In the genomic region with DNA sequence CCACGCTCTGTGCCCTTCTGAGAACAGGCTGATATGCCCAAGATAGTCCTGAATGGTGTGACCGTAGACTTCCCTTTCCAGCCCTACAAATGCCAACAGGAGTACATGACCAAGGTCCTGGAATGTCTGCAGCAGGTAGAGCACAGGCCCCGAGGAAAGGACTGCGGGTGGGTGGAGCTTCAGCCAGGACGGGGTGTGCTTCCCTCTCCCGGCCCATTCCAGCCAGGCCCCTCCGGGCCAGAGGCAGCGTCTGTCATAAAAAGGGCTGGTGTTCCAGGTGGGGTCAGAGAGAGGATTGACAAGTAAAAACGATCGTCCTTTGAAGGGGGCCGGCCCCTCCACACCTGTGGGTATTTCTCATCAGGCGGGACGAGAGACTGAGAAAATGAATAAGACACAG, we compare ENCODE assay signal across 8 cellular contexts. TPM values are rescaled to one million over a fixed set of nuclear protein-coding genes. Genes with fewer than 3 reads are reported as not detected.
DNase-seq lines count a peak whose midpoint lies in the region; ATAC-seq and TF ChIP-seq lines count a peak whose summit lies in the region.

No MANE protein-coding gene starts in this region.

- H3K4me3 ChIP-seq in RWPE2 (ENCODE audit: severe bottlenecking) (peak overlapping the region; percentile 75), fibroblast of lung (replicated peaks in 1 of 4; ENCODE audit: control extremely low read depth in 1 of 4, insufficient read depth in 1 of 4, low read depth in 3 of 4, low read length in 4 of 4) (peak overlapping the region; percentile 72 to 75 (median 74))

- H3K9ac ChIP-seq in ES-I3 (ENCODE audit: low read depth, low read length) = peak overlapping the region; percentile 81; the same call in 1 of the 2 replicates
- H3K9ac ChIP-seq in fibroblast of lung (ENCODE audit: insufficient read depth, low read length) = peak overlapping the region; percentile 71

- H3K27ac ChIP-seq in RWPE2 (ENCODE audit: poor library complexity, severe bottlenecking) = peak overlapping the region; percentile 48
- peak overlapping the region; percentile 83 for H3K27ac ChIP-seq in fibroblast of lung (ENCODE audit: insufficient read depth, low read length)

- H3K36me3 ChIP-seq in ES-I3 (ENCODE audit: insufficient read depth, low read length) = 0 out of 2 replicates have a peak, but pooled peaks cover 4% of the 10 kb centered on the region
- H3K36me3 ChIP-seq in RWPE2 (ENCODE audit: low read depth) = peaks cover 47% of the 10 kb centered on the region
- H3K36me3 ChIP-seq in fibroblast of lung (ENCODE audit: control insufficient read depth, insufficient read depth, low read length) = peaks cover 15% of the 10 kb centered on the region

- H4K20me1 ChIP-seq in fibroblast of lung (ENCODE audit: control insufficient read depth, extremely low read depth, insufficient read depth, low read length) = no peaks in the 10 kb centered on the region

- DNase-seq in RWPE2 (ENCODE audit: low spot score) (no peak), fibroblast of lung (ENCODE audit: low read depth in 2 of 2) (no peak), renal cortical epithelial cell (ENCODE audit: low read depth) (peak; percentile 11), ureter (ENCODE audit: low spot score) (no peak), NCI-H1436 (lab: John Stamatoyannopoulos, UW) (no peak), kidney glomerular epithelial cell (lab: John Stamatoyannopoulos, UW) (no peak)

- H3K4me1 ChIP-seq in ES-I3 (ENCODE audit: insufficient read depth, low read length) (peaks cover 3% of the 10 kb centered on the region), RWPE2 (ENCODE audit: insufficient read depth, poor library complexity, severe bottlenecking) (no peaks in the 10 kb centered on the region), fibroblast of lung (ENCODE audit: control insufficient read depth, extremely low read depth, insufficient read depth, low read length) (peaks cover 7% of the 10 kb centered on the region)

- no peak overlapping the region for H2AFZ ChIP-seq in fibroblast of lung (ENCODE audit: low read length)

- H3K9me3 ChIP-seq in ES-I3 (ENCODE audit: control insufficient read depth, insufficient read depth, low read length) = no peaks in the 10 kb centered on the region
- H3K9me3 ChIP-seq in RWPE2 (ENCODE audit: severe bottlenecking) = no peaks in the 10 kb centered on the region
- H3K9me3 ChIP-seq in fibroblast of lung (ENCODE audit: control insufficient read depth, insufficient read depth, low read depth, low read length) = no peaks in the 10 kb centered on the region

- no peaks in the 10 kb centered on the region for H3K27me3 ChIP-seq in RWPE2 (ENCODE audit: insufficient read depth, poor library complexity, severe bottlenecking)
- no peaks in the 10 kb centered on the region for H3K27me3 ChIP-seq in fibroblast of lung (ENCODE audit: control insufficient read depth, insufficient read depth, low read length)

- ATAC-seq in RWPE2 (ENCODE audit: low read depth) = peak; percentile 13; the same call in 2 of the 3 replicates
- ATAC-seq in GM19035 (IDR thresholded peaks at IDR 0.05; ENCODE audit: unreplicated experiment) = no peak

- peak overlapping the region; percentile 86 for H3K4me2 ChIP-seq in fibroblast of lung (ENCODE audit: extremely low read depth, insufficient read depth, low read length)

- TF ChIP-seq CTCF in RWPE2 (IDR thresholded peaks at IDR 0.05; ENCODE audit: poor library complexity, severe bottlenecking) (no peak), fibroblast of lung (conservative IDR thresholded peaks at IDR 0.05 in 1 of 2, IDR thresholded peaks at IDR 0.05 in 1 of 2; ENCODE audit: low read depth in 1 of 2, low read length in 2 of 2) (no peak)

- peaks cover 31% of the 10 kb centered on the region for H3K79me2 ChIP-seq in fibroblast of lung (ENCODE audit: control insufficient read depth, insufficient read depth, low read length)

RNA-seq across cellular contexts. Expression of gene RTEL1, which starts 1.3 kb away (rescaled TPM):
- total RNA-seq in fibroblast of lung = 8.5 and 12.4 TPM in 2 replicates
- 4.7 and 11.5 TPM in 2 replicates for polyA plus RNA-seq in fibroblast of lung
- 7.0 and 13.8 TPM in 2 replicates for polyA plus RNA-seq in fibroblast of lung (2012)
- 20.4 and 77.8 TPM in 2 replicates for polyA minus RNA-seq in fibroblast of lung (ENCODE audit: low replicate concordance)
- 5.6 and 8.0 TPM in 2 replicates for total RNA-seq in renal cortical epithelial cell
- 45.9 TPM for total RNA-seq in ureter

RNA-seq across cellular contexts. Expression of gene STMN3, which starts 6.1 kb away (rescaled TPM):
- total RNA-seq in fibroblast of lung (16.4 and 34.3 TPM in 2 replicates), renal cortical epithelial cell (17.9 and 30.9 TPM in 2 replicates), ureter (16.5 TPM)
- 3.7 and 27.4 TPM in 2 replicates for polyA plus RNA-seq in fibroblast of lung
- 6.8 and 60.2 TPM in 2 replicates for polyA plus RNA-seq in fibroblast of lung (2012)
- polyA minus RNA-seq in fibroblast of lung (ENCODE audit: low replicate concordance) = 10.4 and 96.0 TPM in 2 replicates

RNA-seq across cellular contexts. Expression of gene GMEB2, which starts 32.5 kb away (rescaled TPM):
- total RNA-seq in fibroblast of lung (7.4 and 10.9 TPM in 2 replicates), renal cortical epithelial cell (12.9 and 17.2 TPM in 2 replicates), ureter (13.3 TPM)
- polyA plus RNA-seq in fibroblast of lung = 6.3 and 7.9 TPM in 2 replicates
- 7.2 and 8.5 TPM in 2 replicates for polyA plus RNA-seq in fibroblast of lung (2012)
- 9.4 and 10.5 TPM in 2 replicates for polyA minus RNA-seq in fibroblast of lung (ENCODE audit: low replicate concordance)

RNA-seq across cellular contexts. Expression of gene TNFRSF6B, which starts 37.1 kb away (rescaled TPM):
- total RNA-seq in fibroblast of lung = 6.7 and 35.2 TPM in 2 replicates
- polyA plus RNA-seq in fibroblast of lung = 3.8 and 5.7 TPM in 2 replicates
- polyA plus RNA-seq in fibroblast of lung (2012) = 4.9 and 14.5 TPM in 2 replicates
- 1.9 and 2.9 TPM in 2 replicates for polyA minus RNA-seq in fibroblast of lung (ENCODE audit: low replicate concordance)
- 10.8 and 191 TPM in 2 replicates for total RNA-seq in renal cortical epithelial cell
- total RNA-seq in ureter = 19.8 TPM

RNA-seq across cellular contexts. Expression of gene ARFRP1, which starts 48.4 kb away (rescaled TPM):
- 24.7 and 35.0 TPM in 2 replicates for total RNA-seq in fibroblast of lung
- 32.2 and 34.6 TPM in 2 replicates for polyA plus RNA-seq in fibroblast of lung
- polyA plus RNA-seq in fibroblast of lung (2012) = 36.3 and 40.1 TPM in 2 replicates
- 10.0 and 12.5 TPM in 2 replicates for polyA minus RNA-seq in fibroblast of lung (ENCODE audit: low replicate concordance)
- 30.0 and 59.2 TPM in 2 replicates for total RNA-seq in renal cortical epithelial cell
- 69.8 TPM for total RNA-seq in ureter
